ENCODE assay signal across 9 cellular contexts in genomic region chr2:20667151-20667530, GRCh38. TPM values are rescaled to one million over a fixed set of nuclear protein-coding genes. Genes with fewer than 3 reads are reported as not detected.
DNase-seq lines count a peak whose midpoint lies in the region; ATAC-seq and TF ChIP-seq lines count a peak whose summit lies in the region.
"Had no signal": no experiment of that assay in that cellular context is flagged by ENCODE, and none has a peak within 500 bp of the region (broad histone marks: within the 10 kb centered on the region; RNA-seq: fewer than 3 reads in every experiment).

No MANE protein-coding gene starts in this region.

- 0 to 1% (median 0%) methylated on average over 12 to 62 of the region's 62 CpGs for whole genome bisulfite sequencing in psoas muscle, 3 donors

- DNase-seq in fibroblast of the aortic adventitia (ENCODE audit: low read depth): no peak
- DNase-seq in psoas muscle: no peak
- DNase-seq in mesenteric fat pad (ENCODE audit: low spot score): no peak
- no peak for DNase-seq in NCI-H446 (lab: John Stamatoyannopoulos, UW)
- no peak for DNase-seq in NCI-H1436 (lab: John Stamatoyannopoulos, UW)
- no peak for DNase-seq in DMS153 (lab: John Stamatoyannopoulos, UW)

- no peaks in the 10 kb centered on the region for H3K9me3 ChIP-seq in HUES48 (ENCODE audit: control insufficient read depth, insufficient read depth, low read length)
- H3K9me3 ChIP-seq in psoas muscle: no peaks in the 10 kb centered on the region
- H3K9me3 ChIP-seq: neutrophil had no signal

- H3K4me3 ChIP-seq in GM08714 (ENCODE audit: low read length): peak overlapping the region; percentile 8; the same call in 1 of the 2 replicates
- peak overlapping the region; percentile 51 for H3K4me3 ChIP-seq in HUES48 (ENCODE audit: low read depth, low read length)
- H3K4me3 ChIP-seq in fibroblast of the aortic adventitia (ENCODE audit: low read depth, low read length): peak overlapping the region; percentile 49
- peak overlapping the region; percentile 59 for H3K4me3 ChIP-seq in psoas muscle

- H3K27me3 ChIP-seq in HUES48 (ENCODE audit: control insufficient read depth, insufficient read depth, low read length): peaks cover 96% of the 10 kb centered on the region
- H3K27me3 ChIP-seq in psoas muscle (ENCODE audit: insufficient read depth in 3 of 3, low read length in 2 of 3): peaks cover 3 to 96% (median 51%) of the 10 kb centered on the region in 3 donors

- TF ChIP-seq CTCF in fibroblast of the aortic adventitia (IDR thresholded peaks at IDR 0.05; ENCODE audit: insufficient read depth, low read length) (no peak), psoas muscle (IDR thresholded peaks at IDR 0.05) (no peak)

- intact Hi-C loops in psoas muscle (cut with DNase I): loop anchor here in 1 of 2 donors (10.0 kb wide), 1 partner anchor 378 kb away; the partner anchor contains the start of gene APOB

- peak in 3 of 4 donors; percentile 14 to 49 (median 27) for ATAC-seq in psoas muscle

- no peak overlapping the region for H3K27ac ChIP-seq in HUES48 (ENCODE audit: low read depth, low read length)
- H3K27ac ChIP-seq in psoas muscle: no peak overlapping the region
- H3K27ac ChIP-seq: neutrophil had no signal

- H3K36me3 ChIP-seq in HUES48 (ENCODE audit: control insufficient read depth, insufficient read depth, low read length) (no peaks in the 10 kb centered on the region), psoas muscle (ENCODE audit: insufficient read depth in 1 of 2, low read depth in 1 of 2) (no peaks in the 10 kb centered on the region)
- H3K36me3 ChIP-seq: neutrophil had no signal

- H3K4me1 ChIP-seq in HUES48 (ENCODE audit: control insufficient read depth, insufficient read depth, low read length) (peaks cover 37% of the 10 kb centered on the region), psoas muscle (peaks cover 4% of the 10 kb centered on the region)

- no peak overlapping the region for H3K9ac ChIP-seq in HUES48 (ENCODE audit: low read depth, low read length)

RNA-seq across cellular contexts. Expression of gene GDF7, which starts 0.2 kb away (rescaled TPM):
- total RNA-seq in fibroblast of the aortic adventitia (ENCODE audit: low replicate concordance): under 0.01 TPM in 1 of 2 replicates, not detected in the other
- under 1 TPM; 0.04 to 0.94 (median 0.17) TPM for total RNA-seq in psoas muscle
- polyA plus RNA-seq in psoas muscle: under 1 TPM; 0.03 to 0.04 (median 0.04) TPM
- total RNA-seq in mesenteric fat pad: 1.2 TPM

RNA-seq across cellular contexts. Expression of gene HS1BP3, which starts 16.2 kb away (rescaled TPM):
- total RNA-seq in fibroblast of the aortic adventitia (ENCODE audit: low replicate concordance): 23.0 and 28.4 TPM in 2 replicates
- 10 to 100 TPM in 3 of 4 donors, 1 to 10 TPM in 1; 9.2 to 12.1 (median 11.4) TPM for total RNA-seq in psoas muscle
- polyA plus RNA-seq in psoas muscle: 10 to 100 TPM; 12.6 to 20.6 (median 13.2) TPM
- total RNA-seq in mesenteric fat pad: 28.8 TPM

Comparison
In these comparisons a context has a peak if more than half of its experiments do, and no peak if none do; other contexts are left out.
1. H3K4me3 ChIP-seq: peak in every context shown above with its lines; median percentile 59 in psoas muscle; 51 in HUES48; 49 in fibroblast of the aortic adventitia; 8 in GM08714.